Comparison of ENCODE assay signal across 9 cellular contexts in genomic region chr5:141560725-141561483, GRCh38. TPM values are rescaled to one million over a fixed set of nuclear protein-coding genes. Genes with fewer than 3 reads are reported as not detected.
DNase-seq lines count a peak whose midpoint lies in the region; ATAC-seq, FAIRE-seq and TF ChIP-seq lines count a peak whose summit lies in the region.
"Had no signal": no experiment of that assay in that cellular context is flagged by ENCODE, and none has a peak within 500 bp of the region (broad histone marks: within the 10 kb centered on the region; RNA-seq: fewer than 3 reads in every experiment).

No MANE protein-coding gene starts in this region.

- TF ChIP-seq CTCF in nephron (IDR thresholded peaks at IDR 0.05; ENCODE audit: unreplicated experiment in 3 of 3): peak; percentile 83 to 90 (median 86)

- peak; percentile 11 for DNase-seq in DMS114 treated with DMSO at 0.1 percent for 48 hours (lab: John Stamatoyannopoulos, UW; ENCODE audit: unreplicated experiment)
- DNase-seq in NCI-H1105 (lab: John Stamatoyannopoulos, UW): peak; percentile 77
- DNase-seq in foreskin melanocyte: peak; percentile 91
- DNase-seq in GM12891 (ENCODE audit: insufficient read length, low spot score): no peak
- DNase-seq in activated naive CD4-positive, alpha-beta T cell treated with Interleukin-2 at 50 U/mL for 16 hours: no peak

- ATAC-seq in GM19035 (IDR thresholded peaks at IDR 0.05; ENCODE audit: unreplicated experiment): no peak

- H3K27ac Mint-ChIP-seq in nephron: peak overlapping the region; percentile 97 to 100 (median 100)
- H3K27ac Mint-ChIP-seq: stimulated activated naive CD8-positive, alpha-beta T cell treated with anti-CD3 and anti-CD28 coated beads, Interleukin-15, Interleukin-2, amounts not matched to agents 100 ng/mL and 50 ng/mL, for 24 hours had no signal

- H3K27me3 Mint-ChIP-seq in nephron (ENCODE audit: low read depth): no peaks in the 10 kb centered on the region
- H3K27me3 Mint-ChIP-seq: stimulated activated naive CD8-positive, alpha-beta T cell treated with anti-CD3 and anti-CD28 coated beads, Interleukin-15, Interleukin-2, amounts not matched to agents 100 ng/mL and 50 ng/mL, for 24 hours had no signal

- peaks cover 72% of the 10 kb centered on the region for H3K36me3 Mint-ChIP-seq in nephron (ENCODE audit: low read depth)

- FAIRE-seq in TTC549 (lab: Jason Lieb, UNC): peak; percentile 88
- FAIRE-seq in GM12891 (lab: Jason Lieb, UNC): no peak

- H3K4me3 Mint-ChIP-seq in nephron: peak overlapping the region; percentile 61 to 76 (median 71)
- H3K4me3 Mint-ChIP-seq: stimulated activated naive CD8-positive, alpha-beta T cell treated with anti-CD3 and anti-CD28 coated beads, Interleukin-15, Interleukin-2, amounts not matched to agents 100 ng/mL and 50 ng/mL, for 24 hours had no signal

- TF ChIP-seq POLR2A in GM12891 (IDR thresholded peaks at IDR 0.05; ENCODE audit: low read depth, low read length): no peak

- H3K4me1 Mint-ChIP-seq in nephron: peaks cover 50% of the 10 kb centered on the region

- peaks cover 10% of the 10 kb centered on the region for H3K9me3 Mint-ChIP-seq in nephron
- H3K9me3 Mint-ChIP-seq: stimulated activated naive CD8-positive, alpha-beta T cell treated with anti-CD3 and anti-CD28 coated beads, Interleukin-15, Interleukin-2, amounts not matched to agents 100 ng/mL and 50 ng/mL, for 24 hours had no signal

TF ChIP-seq in GM12891, 5 proteins besides CTCF, POLR2A, EP300 and RAD21:
- TF ChIP-seq POU2F2 (IDR thresholded peaks at IDR 0.05; ENCODE audit: low read depth, low read length): no peak
- no peak for TF ChIP-seq TAF1 (IDR thresholded peaks at IDR 0.05; ENCODE audit: low read depth, low read length)
- TF ChIP-seq POLR2AphosphoS5 (IDR thresholded peaks at IDR 0.05; ENCODE audit: low read depth, low read length): no peak
- TF ChIP-seq SPI1 (IDR thresholded peaks at IDR 0.05; ENCODE audit: low read depth, low read length): no peak
- TF ChIP-seq PAX5 (IDR thresholded peaks at IDR 0.05; ENCODE audit: insufficient read depth, low read length, severe bottlenecking): no peak
TF ChIP-seq in GM12891: peak in this region for 0.

RNA-seq across cellular contexts. Expression of gene DIAPH1, which starts 57.9 kb away (rescaled TPM):
- 71.9 TPM for polyA plus RNA-seq in GM12891 (2012; ENCODE audit: low read depth, missing spikeins)

Comparison
In these comparisons a context has a peak if more than half of its experiments do, and no peak if none do; other contexts are left out.
1. DNase-seq: peak in DMS114 treated with DMSO at 0.1 percent for 48 hours (single experiment), NCI-H1105 (single experiment) and foreskin melanocyte (single experiment); none in GM12891 (single experiment) and activated naive CD4-positive, alpha-beta T cell treated with Interleukin-2 at 50 U/mL for 16 hours (single experiment).